Comparison of ENCODE assay signal across 14 cellular contexts in genomic region chr2:33136056-33136455, GRCh38.
DNase-seq lines count a peak whose midpoint lies in the region; ATAC-seq and TF ChIP-seq lines count a peak whose summit lies in the region.
"Had no signal": no experiment of that assay in that cellular context is flagged by ENCODE, and none has a peak within 500 bp of the region (broad histone marks: within the 10 kb centered on the region; RNA-seq: fewer than 3 reads in every experiment).

No MANE protein-coding gene starts in this region.

- no peaks in the 10 kb centered on the region for H3K9me3 ChIP-seq in heart right ventricle
- no peaks in the 10 kb centered on the region for H3K9me3 ChIP-seq in esophagus muscularis mucosa
- no peaks in the 10 kb centered on the region for H3K9me3 ChIP-seq in neutrophil

- TF ChIP-seq POLR2A in esophagus muscularis mucosa (IDR thresholded peaks at IDR 0.05; ENCODE audit: low read depth), result no peak

- 13 to 18% methylated on average over 4 of the region's 4 CpGs for WGBS in heart right ventricle, 2 donors
- WGBS in esophagus muscularis mucosa, result 24% methylated on average over 4 of the region's 4 CpGs

- H3K4me3 ChIP-seq in heart right ventricle, result peak overlapping the region in 8 of 10 donors; percentile 25 to 54 (median 45)
- peak overlapping the region; percentile 54 to 72 (median 62) for H3K4me3 ChIP-seq in esophagus muscularis mucosa
- no peak overlapping the region for H3K4me3 ChIP-seq in neutrophil (ENCODE audit: low read depth in 1 of 2, low read length in 1 of 2)

- TF ChIP-seq EP300 in esophagus muscularis mucosa (IDR thresholded peaks at IDR 0.05), result peak; percentile 67

- DNase-seq in heart right ventricle (no peak), cardiac septum (ENCODE audit: low spot score) (no peak), esophagus muscularis mucosa (ENCODE audit: extremely low spot score) (no peak), RKO (ENCODE audit: low spot score) (no peak), NCI-H1417 (lab: John Stamatoyannopoulos, UW) (no peak)
- no peak for DNase-seq in activated naive CD8-positive, alpha-beta T cell treated with anti-CD3 and anti-CD28 coated beads for 36 hours
- no peak for DNase-seq in effector memory CD8-positive, alpha-beta T cell
- DNase-seq: activated CD8-positive, alpha-beta T cell treated with anti-CD3 and anti-CD28 coated beads, Interleukin-2, amount 10 ng/mL, durations not matched to agents 7 days and 5 days; activated naive CD4-positive, alpha-beta T cell treated with anti-CD3 and anti-CD28 coated beads for 36 hours; hippocampal formation; NCI-H2029 treated with DMSO at 0.1 percent for 48 hours; retina had no signal

- H3K36me3 Mint-ChIP-seq in activated naive CD8-positive, alpha-beta T cell treated with anti-CD3 and anti-CD28 coated beads for 36 hours, result no peaks in the 10 kb centered on the region
- no peaks in the 10 kb centered on the region for H3K36me3 Mint-ChIP-seq in effector memory CD8-positive, alpha-beta T cell (ENCODE audit: insufficient read depth)
- H3K36me3 Mint-ChIP-seq: IgD-negative memory B cell had no signal

- no peaks in the 10 kb centered on the region for H3K9me3 Mint-ChIP-seq in activated naive CD8-positive, alpha-beta T cell treated with anti-CD3 and anti-CD28 coated beads for 36 hours
- H3K9me3 Mint-ChIP-seq in effector memory CD8-positive, alpha-beta T cell, result no peaks in the 10 kb centered on the region
- H3K9me3 Mint-ChIP-seq: activated naive CD4-positive, alpha-beta T cell treated with anti-CD3 and anti-CD28 coated beads for 36 hours; IgD-negative memory B cell had no signal

- H3K27me3 ChIP-seq in heart right ventricle, result no peaks in the 10 kb centered on the region
- no peaks in the 10 kb centered on the region for H3K27me3 ChIP-seq in esophagus muscularis mucosa
- no peaks in the 10 kb centered on the region for H3K27me3 ChIP-seq in neutrophil

- peaks cover 7 to 85% (median 49%) of the 10 kb centered on the region in 9 donors for H3K4me1 ChIP-seq in heart right ventricle
- peaks cover 45 to 76% (median 73%) of the 10 kb centered on the region in 4 donors for H3K4me1 ChIP-seq in esophagus muscularis mucosa
- peaks cover 41 to 58% of the 10 kb centered on the region in 2 experiments for H3K4me1 ChIP-seq in neutrophil (ENCODE audit: control insufficient read depth in 1 of 2, insufficient read depth in 1 of 2, low read depth in 1 of 2, low read length in 1 of 2)

- H3K4me3 Mint-ChIP-seq in activated naive CD8-positive, alpha-beta T cell treated with anti-CD3 and anti-CD28 coated beads for 36 hours, result no peak overlapping the region
- H3K4me3 Mint-ChIP-seq in effector memory CD8-positive, alpha-beta T cell, result no peak overlapping the region
- H3K4me3 Mint-ChIP-seq: activated CD8-positive, alpha-beta T cell treated with anti-CD3 and anti-CD28 coated beads, Interleukin-2, amount 10 ng/mL, durations not matched to agents 7 days and 5 days; activated naive CD4-positive, alpha-beta T cell treated with anti-CD3 and anti-CD28 coated beads for 36 hours; IgD-negative memory B cell had no signal

- peaks cover 3% of the 10 kb centered on the region for H3K27me3 Mint-ChIP-seq in activated naive CD8-positive, alpha-beta T cell treated with anti-CD3 and anti-CD28 coated beads for 36 hours
- peaks cover 15 to 42% of the 10 kb centered on the region in 2 donors for H3K27me3 Mint-ChIP-seq in effector memory CD8-positive, alpha-beta T cell

- ATAC-seq in heart right ventricle, result no peak
- ATAC-seq in effector memory CD8-positive, alpha-beta T cell (replicated peaks), result no peak
- ATAC-seq: activated CD8-positive, alpha-beta T cell treated with anti-CD3 and anti-CD28 coated beads, Interleukin-2, amount 10 ng/mL, durations not matched to agents 7 days and 5 days had no signal

- TF ChIP-seq CTCF in heart right ventricle (IDR thresholded peaks at IDR 0.05) (no peak), esophagus muscularis mucosa (IDR thresholded peaks at IDR 0.05) (no peak), neutrophil (IDR thresholded peaks at IDR 0.05) (no peak)

- H3K27ac ChIP-seq in heart right ventricle (peak overlapping the region in 9 of 10 donors; percentile 62 to 90 (median 82)), esophagus muscularis mucosa (replicated peaks in 1 of 4) (peak overlapping the region; percentile 85 to 91 (median 90)), neutrophil (peak overlapping the region; percentile 23)

- no peaks in the 10 kb centered on the region for H3K4me1 Mint-ChIP-seq in activated naive CD8-positive, alpha-beta T cell treated with anti-CD3 and anti-CD28 coated beads for 36 hours
- H3K4me1 Mint-ChIP-seq in effector memory CD8-positive, alpha-beta T cell (ENCODE audit: low read depth in 2 of 2), result no peaks in the 10 kb centered on the region

- H3K27ac Mint-ChIP-seq in activated naive CD8-positive, alpha-beta T cell treated with anti-CD3 and anti-CD28 coated beads for 36 hours, result no peak overlapping the region
- H3K27ac Mint-ChIP-seq in effector memory CD8-positive, alpha-beta T cell, result no peak overlapping the region
- H3K27ac Mint-ChIP-seq: activated CD8-positive, alpha-beta T cell treated with anti-CD3 and anti-CD28 coated beads, Interleukin-2, amount 10 ng/mL, durations not matched to agents 7 days and 5 days; activated naive CD4-positive, alpha-beta T cell treated with anti-CD3 and anti-CD28 coated beads for 36 hours; IgD-negative memory B cell had no signal

- intact Hi-C loops in heart right ventricle (cut with DNase I), result loop anchor here in 1 of 10 donors (10.0 kb wide), 1 partner anchor 139 kb away; no protein-coding TSS in a partner anchor
- intact Hi-C loops in cardiac septum (cut with DNase I), result loop anchor here (10.0 kb wide), 2 partner anchors 129 to 361 kb away; no protein-coding TSS in a partner anchor
- intact Hi-C loops in esophagus muscularis mucosa (cut with DNase I), result no loop called here

- H3K36me3 ChIP-seq in heart right ventricle, result no peaks in the 10 kb centered on the region
- H3K36me3 ChIP-seq in esophagus muscularis mucosa, result no peaks in the 10 kb centered on the region
- H3K36me3 ChIP-seq in neutrophil, result no peaks in the 10 kb centered on the region

Comparison
In these comparisons a context has a peak if more than half of its experiments do, and no peak if none do; other contexts are left out.
1. H3K27ac ChIP-seq: peak in every context shown above with its lines; median percentile 90 in esophagus muscularis mucosa; 82 in heart right ventricle; 23 in neutrophil.
2. H3K4me3 ChIP-seq: peak in heart right ventricle (8 of 10) and esophagus muscularis mucosa (4 of 4); none in neutrophil (0 of 2).